ENCODE assay signal across 10 cellular contexts in the genomic region with DNA sequence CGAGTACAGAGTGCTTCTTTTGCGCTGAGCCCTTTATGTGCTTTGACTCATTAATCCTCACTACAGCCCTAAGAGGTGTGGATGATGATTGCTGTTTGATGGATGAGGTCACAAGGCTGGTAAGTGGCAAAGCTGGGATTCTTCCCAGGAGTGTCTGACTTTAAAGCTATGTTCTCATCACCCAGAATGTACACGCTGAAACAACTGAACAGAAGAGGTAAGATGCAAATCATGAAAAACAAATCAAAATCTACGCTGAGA. TPM values are rescaled to one million over a fixed set of nuclear protein-coding genes. Genes with fewer than 3 reads are reported as not detected.
DNase-seq lines count a peak whose midpoint lies in the region; ATAC-seq and TF ChIP-seq lines count a peak whose summit lies in the region.
"Had no signal": no experiment of that assay in that cellular context is flagged by ENCODE, and none has a peak within 500 bp of the region (broad histone marks: within the 10 kb centered on the region; RNA-seq: fewer than 3 reads in every experiment).

No MANE protein-coding gene starts in this region.

- TF ChIP-seq POLR2A in gastroesophageal sphincter (IDR thresholded peaks at IDR 0.05), result no peak
- TF ChIP-seq POLR2A in vagina (IDR thresholded peaks at IDR 0.05), result no peak

- CTCF ChIA-PET in RWPE1 (lab: Yijun Ruan, JAX), result interaction anchor here (0.5 to 4.0 kb wide), 28 partner anchors 22 to 1949 kb away, joined by 3 to 35 read pairs (median 3); no protein-coding TSS in a partner anchor

- H3K27ac ChIP-seq in RWPE1 (peak overlapping the region; percentile 98; the same call in 1 of the 2 replicates), gastroesophageal sphincter (peak overlapping the region; percentile 61 to 91 (median 89)), vagina (peak overlapping the region; percentile 86)
- H3K27ac ChIP-seq: cardiac muscle cell had no signal

- POLR2A ChIA-PET in RWPE1 (lab: Yijun Ruan, JAX; ENCODE audit: low non-redundant PET), result interaction anchor here (0.6 kb wide), 1 partner anchor 69 kb away, joined by 4 read pairs; no protein-coding TSS in a partner anchor

- H3K4me1 Mint-ChIP-seq in stimulated activated naive CD8-positive, alpha-beta T cell treated with anti-CD3 and anti-CD28 coated beads, Interleukin-15, amount 100 ng/mL, for 72 hours, result peaks cover 57% of the 10 kb centered on the region

- DNase-seq in stimulated activated naive CD8-positive, alpha-beta T cell treated with anti-CD3 and anti-CD28 coated beads, Interleukin-15, amount 100 ng/mL, for 72 hours, result no peak
- no peak for DNase-seq in stimulated activated naive CD8-positive, alpha-beta T cell treated with anti-CD3 and anti-CD28 coated beads, Interleukin-15, Interleukin-2, amounts not matched to agents 100 U/mL and 50 U/mL, for 24 hours
- DNase-seq in RWPE1 (ENCODE audit: low spot score), result no peak
- DNase-seq in vagina (ENCODE audit: extremely low spot score in 2 of 2), result no peak
- no peak for DNase-seq in mucosa of gallbladder (ENCODE audit: low spot score)
- no peak for DNase-seq in NCI-H510A (lab: John Stamatoyannopoulos, UW)
- DNase-seq in GM13977 (ENCODE audit: low spot score), result no peak

- no peak for TF ChIP-seq CTCF in RWPE1 (conservative IDR thresholded peaks at IDR 0.05; ENCODE audit: low read depth)
- TF ChIP-seq CTCF in gastroesophageal sphincter (IDR thresholded peaks at IDR 0.05), result no peak
- TF ChIP-seq CTCF in vagina (IDR thresholded peaks at IDR 0.05), result no peak
- no peak for TF ChIP-seq CTCF in GM13977 (IDR thresholded peaks at IDR 0.05; ENCODE audit: extremely low read depth, insufficient read depth, missing control alignments)

- peaks cover 27% of the 10 kb centered on the region for H3K27me3 Mint-ChIP-seq in stimulated activated naive CD8-positive, alpha-beta T cell treated with anti-CD3 and anti-CD28 coated beads, Interleukin-15, amount 100 ng/mL, for 72 hours

- H3K9me3 ChIP-seq in gastroesophageal sphincter (no peaks in the 10 kb centered on the region), vagina (no peaks in the 10 kb centered on the region)

- no peak for ATAC-seq in stimulated activated naive CD8-positive, alpha-beta T cell treated with anti-CD3 and anti-CD28 coated beads, Interleukin-15, amount 100 ng/mL, for 72 hours
- ATAC-seq in stimulated activated naive CD8-positive, alpha-beta T cell treated with anti-CD3 and anti-CD28 coated beads, Interleukin-15, Interleukin-2, amounts not matched to agents 100 U/mL and 50 U/mL, for 24 hours, result no peak
- ATAC-seq in gastroesophageal sphincter, result no peak

- intact Hi-C loops in vagina (cut with DNase I), result loop anchor here (2.0 to 5.0 kb wide), 3 partner anchors 38 to 69 kb away; a partner anchor contains a TSS

- H3K4me1 ChIP-seq in gastroesophageal sphincter, result peaks cover 0 to 60% (median 29%) of the 10 kb centered on the region in 3 donors
- H3K4me1 ChIP-seq in vagina, result peaks cover 34% of the 10 kb centered on the region

- no peak for TF ChIP-seq EP300 in gastroesophageal sphincter (IDR thresholded peaks at IDR 0.05)

- H3K27me3 ChIP-seq in gastroesophageal sphincter, result no peaks in the 10 kb centered on the region
- no peaks in the 10 kb centered on the region for H3K27me3 ChIP-seq in vagina
- H3K27me3 ChIP-seq: cardiac muscle cell had no signal

- H3K4me3 ChIP-seq in gastroesophageal sphincter, result no peak overlapping the region
- no peak overlapping the region for H3K4me3 ChIP-seq in vagina
- H3K4me3 ChIP-seq: cardiac muscle cell had no signal

- in situ Hi-C loops in GM13977 (cut with MboI; ENCODE audit: low pct_unique_long_range_greater_than_20kb, low sequenced_read_pairs, unreplicated experiment), result loop anchor here (5.0 kb wide), 1 partner anchor 78 kb away; no protein-coding TSS in a partner anchor

- no peaks in the 10 kb centered on the region for H3K9me3 Mint-ChIP-seq in stimulated activated naive CD8-positive, alpha-beta T cell treated with anti-CD3 and anti-CD28 coated beads, Interleukin-15, amount 100 ng/mL, for 72 hours

- 51 to 60% methylated on average over 2 to 4 of the region's 4 CpGs for WGBS in gastroesophageal sphincter (ENCODE audit: low coverage in 1 of 2), 2 donors

- H3K27ac Mint-ChIP-seq in stimulated activated naive CD8-positive, alpha-beta T cell treated with anti-CD3 and anti-CD28 coated beads, Interleukin-15, amount 100 ng/mL, for 72 hours, result no peak overlapping the region

- peak overlapping the region; percentile 60 to 71 for H3K4me3 Mint-ChIP-seq in stimulated activated naive CD8-positive, alpha-beta T cell treated with anti-CD3 and anti-CD28 coated beads, Interleukin-15, amount 100 ng/mL, for 72 hours

- H3K36me3 ChIP-seq in gastroesophageal sphincter (no peaks in the 10 kb centered on the region), vagina (no peaks in the 10 kb centered on the region)
- H3K36me3 ChIP-seq: cardiac muscle cell had no signal

RNA-seq across cellular contexts. Expression of a gene that starts 37.7 kb away (rescaled TPM):
- total RNA-seq in gastroesophageal sphincter (1 to 10 TPM in 3 of 4 donors, under 1 TPM in 1; 0.81 to 5.2 (median 1.7) TPM), vagina (11.8 TPM), mucosa of gallbladder (81.6 TPM)
- total RNA-seq: Calu3 had no signal
